Comparison of ENCODE assay signal across 11 cellular contexts in the genomic region with DNA sequence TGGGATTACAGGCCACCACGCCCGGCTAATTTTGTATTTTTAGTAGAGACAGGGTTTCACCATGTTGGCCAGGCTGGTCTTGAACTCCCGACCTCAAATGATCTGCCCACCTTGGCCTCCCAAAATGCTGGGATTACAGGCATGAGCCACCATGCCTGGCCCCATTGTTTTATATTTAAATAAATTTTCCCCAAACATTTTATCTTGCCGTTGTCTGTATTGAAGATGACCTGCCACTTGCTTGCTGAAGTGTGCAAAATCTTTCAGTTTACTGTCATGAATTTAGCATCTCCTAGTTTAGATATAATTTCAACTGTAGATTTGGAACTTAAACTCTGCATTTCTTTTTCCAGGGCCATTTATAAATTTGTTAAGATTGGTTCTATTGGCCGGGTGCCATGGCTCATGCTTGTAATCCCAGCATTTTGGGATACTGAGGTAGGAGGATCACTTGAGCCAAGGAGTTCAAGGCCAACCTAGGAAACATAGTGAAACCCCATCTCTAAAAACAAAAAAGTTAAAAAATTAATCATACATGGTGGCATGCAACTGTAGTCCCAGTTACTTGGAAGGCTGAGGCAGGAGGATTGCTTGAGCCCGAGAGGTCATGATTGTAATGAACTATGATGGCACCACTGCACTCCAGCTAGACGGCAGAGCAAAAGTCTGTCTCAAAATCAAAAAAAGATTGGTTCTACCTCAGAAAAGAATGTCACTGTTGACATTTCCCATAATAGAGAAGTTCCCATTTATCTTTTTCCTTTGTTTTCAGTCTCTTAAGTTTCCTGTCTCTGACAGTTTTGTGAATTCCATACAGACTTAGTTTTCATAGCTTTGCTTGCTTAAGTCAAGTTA.
A peak's percentile ranks its signal among the peaks of the same experiment; 100 is the strongest.
DNase-seq lines count a peak whose midpoint lies in the region; ATAC-seq, FAIRE-seq and TF ChIP-seq lines count a peak whose summit lies in the region.
"Had no signal": no experiment of that assay in that cellular context is flagged by ENCODE, and none has a peak within 500 bp of the region (broad histone marks: within the 10 kb centered on the region; RNA-seq: fewer than 3 reads in every experiment).

No MANE protein-coding gene starts in this region.

- DNase-seq in Caki2 (ENCODE audit: low read depth) (peak; percentile 67), SJSA1 (ENCODE audit: low read depth in 1 of 2, low spot score in 2 of 2) (peak; percentile 67 to 93), fibroblast of gingiva (ENCODE audit: low read depth) (peak; percentile 35), HTR-8/SVneo (ENCODE audit: insufficient read length, low spot score) (no peak)
- DNase-seq: effector memory CD4-positive, alpha-beta T cell had no signal

- peak overlapping the region; percentile 28 for H3K9ac ChIP-seq in skeletal muscle satellite cell (ENCODE audit: low read depth, low read length)
- H3K9ac ChIP-seq: parathyroid adenoma had no signal

- H3K9me3 ChIP-seq in SJSA1 (replicated peaks) (no peaks in the 10 kb centered on the region), skeletal muscle satellite cell (replicated peaks; ENCODE audit: low read length) (no peaks in the 10 kb centered on the region)
- H3K9me3 ChIP-seq: HAP-1 had no signal

- FAIRE-seq in HTR-8/SVneo (lab: Jason Lieb, UNC), result no peak
- FAIRE-seq: islet of Langerhans had no signal

- no peak overlapping the region for H3K4me2 ChIP-seq in skeletal muscle satellite cell (ENCODE audit: low read length)

- H3K4me1 ChIP-seq in SJSA1 (replicated peaks) (peaks cover 30% of the 10 kb centered on the region), skeletal muscle satellite cell (ENCODE audit: control insufficient read depth, insufficient read depth, low read length) (peaks cover 19% of the 10 kb centered on the region)

- H3K36me3 ChIP-seq in SJSA1 (peaks cover 17% of the 10 kb centered on the region), skeletal muscle satellite cell (ENCODE audit: insufficient read depth, low read length) (no peaks in the 10 kb centered on the region)
- H3K36me3 ChIP-seq: HAP-1 had no signal

- ATAC-seq in GM18505 (IDR thresholded peaks at IDR 0.05; ENCODE audit: unreplicated experiment) (no peak), GM21447 (IDR thresholded peaks at IDR 0.05; ENCODE audit: unreplicated experiment) (no peak)

- H3K27ac ChIP-seq in SJSA1, result peak overlapping the region; percentile 76
- H3K27ac ChIP-seq: parathyroid adenoma had no signal

- H3K4me3 ChIP-seq in SJSA1 (no peak overlapping the region), skeletal muscle satellite cell (ENCODE audit: low read length) (no peak overlapping the region)
- H3K4me3 ChIP-seq: HAP-1 had no signal

- TF ChIP-seq POLR2A in GM18505 (IDR thresholded peaks at IDR 0.05; ENCODE audit: borderline replicate concordance, extremely low read depth, insufficient read depth, insufficient read length), result no peak

- H3K27me3 ChIP-seq in SJSA1 (replicated peaks) (no peaks in the 10 kb centered on the region), skeletal muscle satellite cell (ENCODE audit: control insufficient read depth, insufficient read depth, low read length) (no peaks in the 10 kb centered on the region)

- in situ Hi-C loops in Caki2 (cut with HindIII; ENCODE audit: low pct_unique_long_range_greater_than_20kb, low sequenced_read_pairs), result no loop called here
